In the genomic region with DNA sequence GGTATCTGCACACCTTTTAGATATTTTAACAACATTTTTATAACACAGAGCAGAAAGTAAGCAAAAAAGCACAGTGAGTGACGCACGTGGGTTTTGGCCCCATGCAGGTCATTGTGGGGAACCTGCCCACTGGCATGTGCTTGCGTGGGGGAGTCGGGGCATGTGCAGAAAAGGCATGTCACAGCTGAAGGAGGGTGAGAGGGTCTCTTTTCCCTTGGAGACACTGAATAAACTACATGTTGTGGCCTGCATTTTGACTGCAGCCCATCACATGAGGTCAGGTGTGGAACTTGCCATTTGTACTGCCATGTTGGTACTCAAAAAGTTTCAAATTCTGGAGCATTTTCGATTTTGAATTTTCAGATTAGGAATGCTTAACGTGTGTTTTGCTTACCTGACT, we compare ENCODE assay signal across 17 cellular contexts.
DNase-seq lines count a peak whose midpoint lies in the region; ATAC-seq, FAIRE-seq and TF ChIP-seq lines count a peak whose summit lies in the region.
"Had no signal": no experiment of that assay in that cellular context is flagged by ENCODE, and none has a peak within 500 bp of the region (broad histone marks: within the 10 kb centered on the region; RNA-seq: fewer than 3 reads in every experiment).

No MANE protein-coding gene starts in this region.

- no peak overlapping the region for H3K27ac ChIP-seq in H1 (ENCODE audit: low read depth, low read length)
- H3K27ac ChIP-seq in suprapubic skin, result no peak overlapping the region
- H3K27ac ChIP-seq: KMS-11, sigmoid colon, SJSA1, thoracic aorta had no signal

- H3K4me3 Mint-ChIP-seq in activated naive CD4-positive, alpha-beta T cell treated with anti-CD3 and anti-CD28 coated beads, Interleukin-2, amount 50 U/mL, for 24 hours, result no peak overlapping the region
- peak overlapping the region; percentile 29 for H3K4me3 Mint-ChIP-seq in activated B cell treated with CpG ODN at 0.5 μM for 24 hours
- peak overlapping the region in 1 of 2 donors; percentile 54 for H3K4me3 Mint-ChIP-seq in stimulated activated naive B cell treated with anti-CD40 and anti-IgM and Interleukin-4, amounts not matched to agents 10 μg/mL and 1 μg/mL and 100 μg/mL, for 72 hours
- H3K4me3 Mint-ChIP-seq: neural crest cell had no signal

- CTCF ChIA-PET in activated B cell treated with CpG ODN at 0.5 μM for 24 hours (lab: Charles Lee), result interaction anchor here (1.4 to 12.6 kb wide), 3 partner anchors 8 to 111 kb away, joined by 4 to 217 read pairs (median 203); no protein-coding TSS in a partner anchor
- CTCF ChIA-PET in H1 (lab: Charles Lee; ENCODE audit: partially characterized antibody), result interaction anchor here (1.1 to 6.6 kb wide), 5 partner anchors 8 to 193 kb away, joined by 3 to 37 read pairs (median 24); no protein-coding TSS in a partner anchor

- H3K27ac Mint-ChIP-seq in activated naive CD4-positive, alpha-beta T cell treated with anti-CD3 and anti-CD28 coated beads, Interleukin-2, amount 50 U/mL, for 24 hours, result peak overlapping the region; percentile 47
- no peak overlapping the region for H3K27ac Mint-ChIP-seq in activated naive CD4-positive, alpha-beta T cell treated with anti-CD3 and anti-CD28 coated beads, Interleukin-2, amount 50 U/mL, for 72 hours
- peak overlapping the region; percentile 74 for H3K27ac Mint-ChIP-seq in activated B cell treated with CpG ODN at 0.5 μM for 24 hours
- H3K27ac Mint-ChIP-seq in stimulated activated naive B cell treated with anti-CD40 and anti-IgM and Interleukin-4, amounts not matched to agents 10 μg/mL and 1 μg/mL and 100 μg/mL, for 72 hours, result peak overlapping the region; percentile 85

- H3K23me2 ChIP-seq in H1 (ENCODE audit: low read depth, low read length), result no peaks in the 10 kb centered on the region

- H4K8ac ChIP-seq in H1 (ENCODE audit: extremely low read depth, insufficient read depth, low read length), result no peak overlapping the region

- no peak overlapping the region for H3K4ac ChIP-seq in H1 (replicated peaks; ENCODE audit: insufficient read length, low read depth, low read length)

- intact Hi-C loops in activated B cell treated with CpG ODN at 0.5 μM for 24 hours (cut with micrococcal nuclease), result loop anchor here (10.0 kb wide), 1 partner anchor 1295 kb away; a partner anchor contains a TSS

- H3K9me3 Mint-ChIP-seq in activated naive CD4-positive, alpha-beta T cell treated with anti-CD3 and anti-CD28 coated beads, Interleukin-2, amount 50 U/mL, for 24 hours, result no peaks in the 10 kb centered on the region
- no peaks in the 10 kb centered on the region for H3K9me3 Mint-ChIP-seq in activated naive CD4-positive, alpha-beta T cell treated with anti-CD3 and anti-CD28 coated beads, Interleukin-2, amount 50 U/mL, for 72 hours
- H3K9me3 Mint-ChIP-seq in activated B cell treated with CpG ODN at 0.5 μM for 24 hours, result no peaks in the 10 kb centered on the region
- H3K9me3 Mint-ChIP-seq in stimulated activated naive B cell treated with anti-CD40 and anti-IgM and Interleukin-4, amounts not matched to agents 10 μg/mL and 1 μg/mL and 100 μg/mL, for 72 hours, result no peaks in the 10 kb centered on the region
- H3K9me3 Mint-ChIP-seq: neural crest cell had no signal

- FAIRE-seq in H1 (lab: Jason Lieb, UNC), result no peak

- no peak overlapping the region for H3K56ac ChIP-seq in H1 (replicated peaks; ENCODE audit: insufficient read length, low read depth, low read length)

- H4K5ac ChIP-seq in H1 (ENCODE audit: insufficient read length, low read depth, low read length), result no peak overlapping the region

- H3K23ac ChIP-seq in H1 (ENCODE audit: insufficient read length), result no peak overlapping the region

- no peaks in the 10 kb centered on the region for H3K79me2 ChIP-seq in H1 (ENCODE audit: control insufficient read depth in 1 of 2, insufficient read depth in 2 of 2, low read length in 2 of 2)

- no peak overlapping the region for H2AK5ac ChIP-seq in H1 (ENCODE audit: low read depth, low read length)

- no peak overlapping the region for H2BK120ac ChIP-seq in H1 (replicated peaks; ENCODE audit: low read depth, low read length)

- POLR2A ChIA-PET in activated B cell treated with CpG ODN at 0.5 μM for 24 hours (lab: Charles Lee), result interaction anchor here (4.6 kb wide), 1 partner anchor 110 kb away, joined by 32 read pairs; no protein-coding TSS in a partner anchor
- POLR2A ChIA-PET in H1 (lab: Charles Lee; ENCODE audit: partially characterized antibody), result interaction anchor here (1.4 kb wide), 1 partner anchor 19 kb away, joined by 4 read pairs; no protein-coding TSS in a partner anchor

- no peak for TF ChIP-seq RAD21 in H1 (IDR thresholded peaks at IDR 0.05 in 1 of 2, conservative IDR thresholded peaks at IDR 0.05 in 1 of 2; ENCODE audit: low read depth in 2 of 2, low read length in 2 of 2)

- TF ChIP-seq CTCF in activated B cell treated with CpG ODN at 0.5 μM for 24 hours (IDR thresholded peaks at IDR 0.05) (no peak), H1 (IDR thresholded peaks at IDR 0.05; ENCODE audit: control extremely low read depth in 1 of 3, insufficient read depth in 1 of 3, low read depth in 1 of 3, low read length in 3 of 3) (no peak), suprapubic skin (IDR thresholded peaks at IDR 0.05) (no peak)

- H3K4me1 ChIP-seq in H1 (replicated peaks in 1 of 4; ENCODE audit: control insufficient read depth in 3 of 4, insufficient read depth in 4 of 4, low read length in 3 of 4) (peaks cover 2 to 19% (median 9%) of the 10 kb centered on the region in 4 experiments), suprapubic skin (peaks cover 12% of the 10 kb centered on the region)
- H3K4me1 ChIP-seq: sigmoid colon, SJSA1 had no signal

- TF ChIP-seq EP300 in H1 (IDR thresholded peaks at IDR 0.05; ENCODE audit: borderline replicate concordance in 1 of 2, low read depth in 2 of 2, low read length in 2 of 2) (no peak), suprapubic skin (IDR thresholded peaks at IDR 0.05) (no peak)

- no peaks in the 10 kb centered on the region for H3K27me3 Mint-ChIP-seq in activated naive CD4-positive, alpha-beta T cell treated with anti-CD3 and anti-CD28 coated beads, Interleukin-2, amount 50 U/mL, for 24 hours
- H3K27me3 Mint-ChIP-seq in activated B cell treated with CpG ODN at 0.5 μM for 24 hours, result no peaks in the 10 kb centered on the region
- H3K27me3 Mint-ChIP-seq in stimulated activated naive B cell treated with anti-CD40 and anti-IgM and Interleukin-4, amounts not matched to agents 10 μg/mL and 1 μg/mL and 100 μg/mL, for 72 hours, result no peaks in the 10 kb centered on the region

- H4K91ac ChIP-seq in H1 (replicated peaks; ENCODE audit: insufficient read length, low read length), result peak overlapping the region; percentile 12

- 82% methylated on average over 6 of the region's 6 CpGs; no CpG with 5 or more reads in 1 of the 2 experiments for WGBS in H1 (ENCODE audit: extremely low coverage in 1 of 2, insufficient coverage in 1 of 2, insufficient read length in 1 of 2, insufficient replicate concordance in 2 of 2, low coverage in 1 of 2, low lambda C conversion rate in 2 of 2, missing lambda C conversion rate in 1 of 2), 2 experiments
- 88% methylated on average over 6 of the region's 6 CpGs for WGBS in suprapubic skin

- H2BK12ac ChIP-seq in H1 (ENCODE audit: low read depth, low read length), result no peak overlapping the region

- H3K18ac ChIP-seq in H1 (ENCODE audit: extremely low read depth, low read length), result no peak overlapping the region

- H2BK5ac ChIP-seq in H1 (ENCODE audit: low read depth, low read length), result no peak overlapping the region

- H3K9ac ChIP-seq in H1 (replicated peaks in 1 of 4; ENCODE audit: extremely low read depth in 1 of 4, low read depth in 3 of 4, low read length in 3 of 4), result no peak overlapping the region
- H3K9ac ChIP-seq: KMS-11 had no signal

- ATAC-seq in activated naive CD4-positive, alpha-beta T cell treated with anti-CD3 and anti-CD28 coated beads, Interleukin-2, amount 50 U/mL, for 72 hours, result no peak
- ATAC-seq in activated B cell treated with CpG ODN at 0.5 μM for 24 hours (ENCODE audit: low read depth), result no peak
- no peak for ATAC-seq in stimulated activated naive B cell treated with anti-CD40 and anti-IgM and Interleukin-4, amounts not matched to agents 10 μg/mL and 1 μg/mL and 100 μg/mL, for 72 hours (replicated peaks)
- ATAC-seq in GM18868 (IDR thresholded peaks at IDR 0.05; ENCODE audit: unreplicated experiment), result no peak
- ATAC-seq: left colon had no signal

- H3K9me3 ChIP-seq in H1 (ENCODE audit: insufficient read depth in 2 of 2, low read depth in 1 of 2, low read length in 1 of 2) (no peaks in the 10 kb centered on the region), suprapubic skin (no peaks in the 10 kb centered on the region)
- H3K9me3 ChIP-seq: sigmoid colon, thoracic aorta had no signal

- H2BK20ac ChIP-seq in H1 (ENCODE audit: low read length), result no peak overlapping the region

- peaks cover 21% of the 10 kb centered on the region for H3K36me3 Mint-ChIP-seq in activated naive CD4-positive, alpha-beta T cell treated with anti-CD3 and anti-CD28 coated beads, Interleukin-2, amount 50 U/mL, for 24 hours
- H3K36me3 Mint-ChIP-seq in activated naive CD4-positive, alpha-beta T cell treated with anti-CD3 and anti-CD28 coated beads, Interleukin-2, amount 50 U/mL, for 72 hours, result peaks cover 23 to 56% of the 10 kb centered on the region in 2 donors
- peaks cover 15% of the 10 kb centered on the region for H3K36me3 Mint-ChIP-seq in activated B cell treated with CpG ODN at 0.5 μM for 24 hours (ENCODE audit: low read depth)
- H3K36me3 Mint-ChIP-seq in stimulated activated naive B cell treated with anti-CD40 and anti-IgM and Interleukin-4, amounts not matched to agents 10 μg/mL and 1 μg/mL and 100 μg/mL, for 72 hours, result peaks cover 38 to 65% of the 10 kb centered on the region in 2 donors

- H3K27me3 ChIP-seq in H1 (replicated peaks in 1 of 4; ENCODE audit: control insufficient read depth in 3 of 4, extremely low read depth in 1 of 4, insufficient read depth in 3 of 4, low read length in 3 of 4) (no peaks in the 10 kb centered on the region), suprapubic skin (no peaks in the 10 kb centered on the region)
- H3K27me3 ChIP-seq: sigmoid colon, SJSA1 had no signal

- no peak overlapping the region for H2AFZ ChIP-seq in H1 (ENCODE audit: low read length)

- no peak overlapping the region; a peak in 1 of 4 replicates for H3K4me2 ChIP-seq in H1 (ENCODE audit: insufficient read depth in 1 of 2, low read depth in 2 of 2, low read length in 2 of 2)
- H3K4me2 ChIP-seq: KMS-11 had no signal

- H2BK15ac ChIP-seq in H1 (ENCODE audit: low read length), result no peak overlapping the region

- no peaks in the 10 kb centered on the region for H4K20me1 ChIP-seq in H1 (replicated peaks in 1 of 2; ENCODE audit: control insufficient read depth in 1 of 2, insufficient read depth in 2 of 2, low read length in 2 of 2)

- no peak for DNase-seq in activated naive CD4-positive, alpha-beta T cell treated with anti-CD3 and anti-CD28 coated beads, Interleukin-2, amount 50 U/mL, for 72 hours (ENCODE audit: low spot score in 2 of 2)
- DNase-seq in activated B cell treated with CpG ODN at 0.5 μM for 24 hours, result no peak
- DNase-seq in H1 (ENCODE audit: low read depth in 1 of 2, low spot score in 2 of 2), result peak in 1 of 2 experiments; percentile 10
- no peak for DNase-seq in stimulated activated naive B cell treated with anti-CD40 and anti-IgM and Interleukin-4, amounts not matched to agents 10 μg/mL and 1 μg/mL and 100 μg/mL, for 72 hours
- DNase-seq in suprapubic skin (ENCODE audit: low spot score in 2 of 2), result no peak
- no peak for DNase-seq in NCI-H2196 treated with DMSO at 0.1 percent for 48 hours (lab: John Stamatoyannopoulos, UW; ENCODE audit: unreplicated experiment)
- DNase-seq: effector memory CD4-positive, alpha-beta T cell; H7; left colon; posterior cingulate gyrus; sigmoid colon had no signal

- TF ChIP-seq POLR2A in H1 (IDR thresholded peaks at IDR 0.05; ENCODE audit: control extremely low read depth in 1 of 2, low read depth in 2 of 2, low read length in 2 of 2) (no peak), suprapubic skin (IDR thresholded peaks at IDR 0.05) (no peak)

- H3K4me3 ChIP-seq in H1 (ENCODE audit: extremely low read depth in 1 of 4, insufficient read depth in 2 of 4, low read depth in 3 of 4, low read length in 4 of 4), result no peak overlapping the region
- no peak overlapping the region for H3K4me3 ChIP-seq in suprapubic skin
- H3K4me3 ChIP-seq: sigmoid colon, SJSA1, thoracic aorta had no signal

- no peaks in the 10 kb centered on the region for H3K79me1 ChIP-seq in H1 (ENCODE audit: low read depth, low read length)

- peaks cover 93% of the 10 kb centered on the region for H3K4me1 Mint-ChIP-seq in activated naive CD4-positive, alpha-beta T cell treated with anti-CD3 and anti-CD28 coated beads, Interleukin-2, amount 50 U/mL, for 24 hours
- peaks cover 89% of the 10 kb centered on the region for H3K4me1 Mint-ChIP-seq in activated B cell treated with CpG ODN at 0.5 μM for 24 hours
- peaks cover 65 to 99% of the 10 kb centered on the region in 2 donors for H3K4me1 Mint-ChIP-seq in stimulated activated naive B cell treated with anti-CD40 and anti-IgM and Interleukin-4, amounts not matched to agents 10 μg/mL and 1 μg/mL and 100 μg/mL, for 72 hours
- H3K4me1 Mint-ChIP-seq: neural crest cell had no signal

- H3K14ac ChIP-seq in H1 (ENCODE audit: insufficient read length), result no peak overlapping the region

- H3K36me3 ChIP-seq in H1 (ENCODE audit: control insufficient read depth in 2 of 4, insufficient read depth in 4 of 4, low read length in 3 of 4) (no peaks in the 10 kb centered on the region), suprapubic skin (peaks cover 13% of the 10 kb centered on the region)

Comparison
In these comparisons a context has a peak if more than half of its experiments do, and no peak if none do; other contexts are left out.
1. H3K27ac Mint-ChIP-seq: peak in activated naive CD4-positive, alpha-beta T cell treated with anti-CD3 and anti-CD28 coated beads, Interleukin-2, amount 50 U/mL, for 24 hours (single experiment), activated B cell treated with CpG ODN at 0.5 μM for 24 hours (single experiment) and stimulated activated naive B cell treated with anti-CD40 and anti-IgM and Interleukin-4, amounts not matched to agents 10 μg/mL and 1 μg/mL and 100 μg/mL, for 72 hours (single experiment); none in activated naive CD4-positive, alpha-beta T cell treated with anti-CD3 and anti-CD28 coated beads, Interleukin-2, amount 50 U/mL, for 72 hours (0 of 2).